ENCODE assay signal across 16 cellular contexts in genomic region chr2:42164046-42164445, GRCh38. TPM values are rescaled to one million over a fixed set of nuclear protein-coding genes. Genes with fewer than 3 reads are reported as not detected.
A peak's percentile ranks its signal among the peaks of the same experiment; 100 is the strongest.
DNase-seq lines count a peak whose midpoint lies in the region; TF ChIP-seq lines count a peak whose summit lies in the region.
"Had no signal": no experiment of that assay in that cellular context is flagged by ENCODE, and none has a peak within 500 bp of the region (broad histone marks: within the 10 kb centered on the region; RNA-seq: fewer than 3 reads in every experiment).

No MANE protein-coding gene starts in this region.

- H3K9me3 ChIP-seq in breast epithelium (no peaks in the 10 kb centered on the region), mammary epithelial cell (replicated peaks; ENCODE audit: insufficient read depth, low read length) (no peaks in the 10 kb centered on the region)
- H3K9me3 ChIP-seq: MG63 had no signal

- H3K27ac Mint-ChIP-seq in MCF 10A (ENCODE audit: low read depth, unreplicated experiment): no peak overlapping the region
- peak overlapping the region; percentile 59 for H3K27ac Mint-ChIP-seq in type B pancreatic cell
- no peak overlapping the region for H3K27ac Mint-ChIP-seq in chondrocyte (ENCODE audit: unreplicated experiment)

- no peak for TF ChIP-seq POLR2A in breast epithelium (IDR thresholded peaks at IDR 0.05)

- no peaks in the 10 kb centered on the region for H3K79me2 ChIP-seq in mammary epithelial cell (ENCODE audit: insufficient read depth, low read length)

- dilution Hi-C loops in mammary epithelial cell (cut with HindIII; ENCODE audit: low sequenced_read_pairs): no loop called here

- POLR2A ChIA-PET in MCF 10A (lab: Yijun Ruan, JAX): no interaction called here

- CTCF ChIA-PET in MCF 10A (lab: Yijun Ruan, JAX) (interaction anchor here (0.6 kb wide), 2 partner anchors 21 to 307 kb away, joined by 3 to 4 read pairs; no protein-coding TSS in a partner anchor), mammary epithelial cell (lab: Charles Lee; ENCODE audit: low non-redundant PET) (no interaction called here)

- in situ Hi-C loops in mammary epithelial cell (cut with MboI; ENCODE audit: low sequenced_read_pairs in 2 of 2): no loop called here
- in situ Hi-C loops in ACHN (cut with HindIII; ENCODE audit: low pct_ligation_motif_present, low pct_unique_long_range_greater_than_20kb, low sequenced_read_pairs): no loop called here

- H3K27ac ChIP-seq in breast epithelium (peak overlapping the region; percentile 72 to 77), mammary epithelial cell (ENCODE audit: insufficient read depth, low read depth, low read length) (no peak overlapping the region)
- H3K27ac ChIP-seq: KMS-11 had no signal

- H3K27me3 ChIP-seq in breast epithelium: no peaks in the 10 kb centered on the region
- no peaks in the 10 kb centered on the region for H3K27me3 ChIP-seq in mammary epithelial cell (ENCODE audit: insufficient read depth, low read length)
- H3K27me3 ChIP-seq: MG63 had no signal

- intact Hi-C loops in breast epithelium (cut with DNase I; ENCODE audit: low total_unique reads): no loop called here
- intact Hi-C loops in MCF 10A (cut with micrococcal nuclease): no loop called here
- intact Hi-C loops in mammary epithelial cell (cut with micrococcal nuclease): no loop called here

- no peak for TF ChIP-seq CTCF in breast epithelium (IDR thresholded peaks at IDR 0.05)
- no peak for TF ChIP-seq CTCF in MCF 10A (IDR thresholded peaks at IDR 0.05; ENCODE audit: unreplicated experiment)
- no peak for TF ChIP-seq CTCF in LNCaP clone FGC (IDR thresholded peaks at IDR 0.05; ENCODE audit: control insufficient read depth, extremely low read depth, insufficient read depth)
- TF ChIP-seq CTCF in mammary epithelial cell (conservative IDR thresholded peaks at IDR 0.05 in 1 of 2, IDR thresholded peaks at IDR 0.05 in 1 of 2; ENCODE audit: extremely low read depth in 1 of 2, insufficient read depth in 1 of 2, low read depth in 1 of 2, low read length in 2 of 2): no peak
- TF ChIP-seq CTCF in type B pancreatic cell (conservative IDR thresholded peaks at IDR 0.05): no peak
- TF ChIP-seq CTCF in chondrocyte (IDR thresholded peaks at IDR 0.05): no peak

- no peaks in the 10 kb centered on the region for H3K4me1 Mint-ChIP-seq in MCF 10A (ENCODE audit: insufficient read depth, unreplicated experiment)
- H3K4me1 Mint-ChIP-seq in type B pancreatic cell (ENCODE audit: unreplicated experiment): peaks cover 10% of the 10 kb centered on the region
- peaks cover 11% of the 10 kb centered on the region for H3K4me1 Mint-ChIP-seq in chondrocyte (ENCODE audit: low read depth)

- BruUV-seq in MCF 10A (replicated peaks; lab: Mats Ljungman, UMichigan): no TSS peak
- no TSS peak for BruUV-seq in mammary epithelial cell (replicated peaks; lab: Mats Ljungman, UMichigan)

- H4K20me1 ChIP-seq in mammary epithelial cell (ENCODE audit: insufficient read depth, low read length): no peaks in the 10 kb centered on the region

- no peak overlapping the region for H2AFZ ChIP-seq in mammary epithelial cell (ENCODE audit: low read depth, low read length)

- H3K27me3 Mint-ChIP-seq in MCF 10A (ENCODE audit: insufficient read depth, unreplicated experiment): peaks cover 43% of the 10 kb centered on the region
- no peaks in the 10 kb centered on the region for H3K27me3 Mint-ChIP-seq in type B pancreatic cell
- H3K27me3 Mint-ChIP-seq in chondrocyte (ENCODE audit: low read depth): peaks cover 2% of the 10 kb centered on the region

- H3K9ac ChIP-seq in mammary epithelial cell (ENCODE audit: insufficient read depth, low read length): no peak overlapping the region
- H3K9ac ChIP-seq: KMS-11 had no signal

- H3K4me2 ChIP-seq in mammary epithelial cell (ENCODE audit: insufficient read depth, low read depth, low read length): no peak overlapping the region
- H3K4me2 ChIP-seq: KMS-11 had no signal

- no peaks in the 10 kb centered on the region for H3K36me3 ChIP-seq in breast epithelium
- no peaks in the 10 kb centered on the region for H3K36me3 ChIP-seq in mammary epithelial cell (ENCODE audit: insufficient read depth, low read length)
- H3K36me3 ChIP-seq: MG63 had no signal

- WGBS in mammary epithelial cell (ENCODE audit: low coverage, missing lambda C conversion rate): 34% methylated on average over 3 of the region's 3 CpGs

- DNase-seq in breast epithelium (ENCODE audit: low spot score in 2 of 2) (no peak), MCF 10A (ENCODE audit: unreplicated experiment) (no peak), LNCaP clone FGC (ENCODE audit: low read depth) (peak; percentile 10), mammary epithelial cell (peak; percentile 11), type B pancreatic cell (ENCODE audit: extremely low spot score, unreplicated experiment) (no peak), chondrocyte (ENCODE audit: low spot score) (no peak), ACHN (no peak)
- DNase-seq: AML-193; CD4-positive, CD25-positive, alpha-beta regulatory T cell; GF-D8; MG63; NCI-H1105; NCI-H748 treated with DMSO at 0.1 percent for 48 hours; SHP77; T-helper 1 cell had no signal

- H3K4me1 ChIP-seq in breast epithelium: no peaks in the 10 kb centered on the region
- H3K4me1 ChIP-seq in mammary epithelial cell (ENCODE audit: insufficient read depth, low read length): peaks cover 4% of the 10 kb centered on the region

- no peaks in the 10 kb centered on the region for H3K9me3 Mint-ChIP-seq in MCF 10A (ENCODE audit: unreplicated experiment)
- no peaks in the 10 kb centered on the region for H3K9me3 Mint-ChIP-seq in type B pancreatic cell
- no peaks in the 10 kb centered on the region for H3K9me3 Mint-ChIP-seq in chondrocyte (ENCODE audit: low read depth)
- H3K9me3 Mint-ChIP-seq: CD4-positive, CD25-positive, alpha-beta regulatory T cell had no signal

- H3K36me3 Mint-ChIP-seq in MCF 10A (ENCODE audit: insufficient read depth, unreplicated experiment) (no peaks in the 10 kb centered on the region), type B pancreatic cell (no peaks in the 10 kb centered on the region), chondrocyte (ENCODE audit: low read depth) (no peaks in the 10 kb centered on the region)
- H3K36me3 Mint-ChIP-seq: CD4-positive, CD25-positive, alpha-beta regulatory T cell had no signal

- no peak overlapping the region for H3K4me3 Mint-ChIP-seq in MCF 10A (ENCODE audit: unreplicated experiment)
- no peak overlapping the region for H3K4me3 Mint-ChIP-seq in type B pancreatic cell
- no peak overlapping the region for H3K4me3 Mint-ChIP-seq in chondrocyte (ENCODE audit: unreplicated experiment)
- H3K4me3 Mint-ChIP-seq: CD4-positive, CD25-positive, alpha-beta regulatory T cell had no signal

- H3K4me3 ChIP-seq in breast epithelium (no peak overlapping the region), LNCaP clone FGC (ENCODE audit: low read depth, low read length) (no peak overlapping the region), mammary epithelial cell (replicated peaks in 1 of 3; ENCODE audit: insufficient read depth in 1 of 3, low read depth in 2 of 3, low read length in 3 of 3) (no peak overlapping the region)
- H3K4me3 ChIP-seq: MG63 had no signal

RNA-seq across cellular contexts. Expression of gene EML4, which starts 5.1 kb away (rescaled TPM):
- total RNA-seq in breast epithelium (10 to 100 TPM; 19.4 to 68.5 (median 36.7) TPM), MCF 10A (2022) (31.2 and 34.5 TPM in 2 replicates), mammary epithelial cell (10 to 100 TPM; 32.0 to 32.2 TPM), type B pancreatic cell (ENCODE audit: low replicate concordance) (93.6 and 117 TPM in 2 replicates), chondrocyte (49.5 to 50.0 TPM (median 49.9 TPM) in 3 replicates)
- polyA plus RNA-seq in mammary epithelial cell: 19.9 TPM
- 35.2 TPM for polyA minus RNA-seq in mammary epithelial cell

Comparison
In these comparisons a context has a peak if more than half of its experiments do, and no peak if none do; other contexts are left out.
1. DNase-seq: peak in LNCaP clone FGC (single experiment) and mammary epithelial cell (single experiment); none in breast epithelium (0 of 2), MCF 10A (single experiment), type B pancreatic cell (single experiment), chondrocyte (single experiment) and ACHN (single experiment).